In the genomic region with DNA sequence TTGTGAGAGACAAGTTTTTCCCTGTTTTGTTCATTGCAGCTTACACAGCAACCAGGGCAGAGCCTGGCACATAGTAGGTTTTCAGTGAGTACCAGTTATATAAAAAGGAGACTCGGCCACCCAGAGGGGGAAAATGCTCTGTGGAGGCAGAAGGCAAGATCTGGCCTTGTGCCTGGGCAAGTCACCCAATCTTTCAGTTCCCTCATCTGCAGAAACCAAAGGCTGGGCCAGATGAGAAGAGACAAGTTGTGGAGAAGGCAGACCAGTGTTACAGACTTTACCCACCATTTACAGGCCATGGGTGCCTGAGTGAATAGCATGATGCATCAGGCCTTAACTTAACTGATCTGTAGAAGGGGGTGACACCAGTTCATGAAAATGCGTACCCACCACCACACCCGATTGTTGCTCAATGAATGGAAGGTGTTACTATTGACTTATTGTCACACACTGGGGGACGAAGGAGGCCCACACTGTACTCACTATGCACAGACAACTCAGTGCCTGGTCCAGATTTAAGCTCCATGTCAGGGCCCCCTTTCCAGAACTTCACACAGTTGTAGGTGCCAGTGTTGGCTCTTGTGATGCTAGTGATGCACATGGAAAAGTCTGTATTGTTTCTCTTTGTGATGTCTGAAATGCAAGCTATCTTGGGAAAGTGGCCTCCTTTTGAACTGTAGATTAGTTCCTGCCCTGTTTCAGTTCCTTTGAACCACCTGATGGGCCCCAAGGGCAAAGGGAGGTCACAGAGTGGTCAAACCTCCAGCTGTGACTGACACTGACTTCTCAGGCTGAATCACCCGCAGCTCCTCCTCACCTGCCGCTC, we compare ENCODE assay signal across 14 cellular contexts.
A peak's percentile ranks its signal among the peaks of the same experiment; 100 is the strongest.
DNase-seq lines count a peak whose midpoint lies in the region; ATAC-seq and TF ChIP-seq lines count a peak whose summit lies in the region.
"Had no signal": no experiment of that assay in that cellular context is flagged by ENCODE, and none has a peak within 500 bp of the region (broad histone marks: within the 10 kb centered on the region; RNA-seq: fewer than 3 reads in every experiment).

No MANE protein-coding gene starts in this region.

- BruUV-seq in MCF 10A (replicated peaks; lab: Mats Ljungman, UMichigan): no TSS peak
- BruUV-seq in mammary epithelial cell (replicated peaks; lab: Mats Ljungman, UMichigan): no TSS peak

- H3K9ac ChIP-seq in mammary epithelial cell (ENCODE audit: insufficient read depth, low read length): no peak overlapping the region

- H3K36me3 ChIP-seq in breast epithelium (no peaks in the 10 kb centered on the region), mammary epithelial cell (ENCODE audit: insufficient read depth, low read length) (no peaks in the 10 kb centered on the region)

- DNase-seq in MCF 10A (ENCODE audit: unreplicated experiment) (peak; percentile 14), breast epithelium (ENCODE audit: low spot score in 2 of 2) (no peak), HPDE6-E6E7 (ENCODE audit: extremely low spot score) (peak; percentile 54), mammary epithelial cell (peak; percentile 80)
- no peak for DNase-seq in activated CD4-positive, CD25-positive, alpha-beta regulatory T cell (lab: John Stamatoyannopoulos, UW)
- DNase-seq: activated effector memory CD4-positive, alpha-beta T cell treated with anti-CD3 and anti-CD28 coated beads, Interleukin-2, amount 50 U/mL, for 16 hours; Kasumi-1; left cardiac atrium; naive thymus-derived CD8-positive, alpha-beta T cell; NK-92 treated with Interleukin-12 subunit alpha and Interleukin-12 subunit beta, amount 100 ng/mL, for 24 hours; retina had no signal

- ATAC-seq in GM21737 (IDR thresholded peaks at IDR 0.05; ENCODE audit: unreplicated experiment) (no peak), GM21529 (IDR thresholded peaks at IDR 0.05; ENCODE audit: unreplicated experiment) (no peak), GM18858 (IDR thresholded peaks at IDR 0.05; ENCODE audit: unreplicated experiment) (no peak)
- ATAC-seq: left cardiac atrium; naive thymus-derived CD8-positive, alpha-beta T cell had no signal

- H3K9me3 ChIP-seq in breast epithelium (no peaks in the 10 kb centered on the region), mammary epithelial cell (replicated peaks; ENCODE audit: insufficient read depth, low read length) (no peaks in the 10 kb centered on the region)

- H3K4me1 ChIP-seq in breast epithelium (no peaks in the 10 kb centered on the region), mammary epithelial cell (ENCODE audit: insufficient read depth, low read length) (peaks cover 43% of the 10 kb centered on the region)

- H3K36me3 Mint-ChIP-seq in MCF 10A (ENCODE audit: insufficient read depth, unreplicated experiment): no peaks in the 10 kb centered on the region

- intact Hi-C loops in MCF 10A (cut with micrococcal nuclease) (no loop called here), breast epithelium (cut with DNase I; ENCODE audit: low total_unique reads) (no loop called here), mammary epithelial cell (cut with micrococcal nuclease) (no loop called here)

- H3K27me3 ChIP-seq in breast epithelium (no peaks in the 10 kb centered on the region), mammary epithelial cell (ENCODE audit: insufficient read depth, low read length) (no peaks in the 10 kb centered on the region)

- POLR2A ChIA-PET in MCF 10A (lab: Yijun Ruan, JAX): interaction anchor here (0.6 to 0.8 kb wide), 2 partner anchors 381 to 803 kb away, joined by 3 to 4 read pairs; no protein-coding TSS in a partner anchor

- dilution Hi-C loops in mammary epithelial cell (cut with HindIII; ENCODE audit: low sequenced_read_pairs): no loop called here

- no peaks in the 10 kb centered on the region for H3K27me3 Mint-ChIP-seq in MCF 10A (ENCODE audit: insufficient read depth, unreplicated experiment)
- H3K27me3 Mint-ChIP-seq: naive thymus-derived CD8-positive, alpha-beta T cell had no signal

- H3K4me3 Mint-ChIP-seq in MCF 10A (ENCODE audit: unreplicated experiment): no peak overlapping the region
- H3K4me3 Mint-ChIP-seq: naive thymus-derived CD8-positive, alpha-beta T cell had no signal

- H3K27ac Mint-ChIP-seq in MCF 10A (ENCODE audit: low read depth, unreplicated experiment): no peak overlapping the region

- 76% methylated on average over 5 of the region's 6 CpGs for WGBS in mammary epithelial cell (ENCODE audit: low coverage, missing lambda C conversion rate)

- H3K27ac ChIP-seq in breast epithelium (no peak overlapping the region), mammary epithelial cell (ENCODE audit: insufficient read depth, low read depth, low read length) (no peak overlapping the region)

- no peak overlapping the region for H3K4me3 ChIP-seq in breast epithelium
- H3K4me3 ChIP-seq in mammary epithelial cell (replicated peaks in 1 of 3; ENCODE audit: insufficient read depth in 1 of 3, low read depth in 2 of 3, low read length in 3 of 3): no peak overlapping the region

- H3K4me1 Mint-ChIP-seq in MCF 10A (ENCODE audit: insufficient read depth, unreplicated experiment): peaks cover 22% of the 10 kb centered on the region

- no peak overlapping the region for H3K4me2 ChIP-seq in mammary epithelial cell (ENCODE audit: insufficient read depth, low read depth, low read length)

- no peaks in the 10 kb centered on the region for H4K20me1 ChIP-seq in mammary epithelial cell (ENCODE audit: insufficient read depth, low read length)

- CTCF ChIA-PET in MCF 10A (lab: Yijun Ruan, JAX): interaction anchor here (1.1 to 1.6 kb wide), 4 partner anchors 12 to 217 kb away, joined by 3 to 13 read pairs (median 4); no protein-coding TSS in a partner anchor
- CTCF ChIA-PET in mammary epithelial cell (lab: Charles Lee; ENCODE audit: low non-redundant PET): no interaction called here

- no peak for TF ChIP-seq POLR2A in breast epithelium (IDR thresholded peaks at IDR 0.05)

- peak overlapping the region; percentile 44 for H2AFZ ChIP-seq in mammary epithelial cell (ENCODE audit: low read depth, low read length)

- in situ Hi-C loops in mammary epithelial cell (cut with MboI; ENCODE audit: low sequenced_read_pairs in 2 of 2): no loop called here

- H3K9me3 Mint-ChIP-seq in MCF 10A (ENCODE audit: unreplicated experiment): no peaks in the 10 kb centered on the region

- H3K79me2 ChIP-seq in mammary epithelial cell (ENCODE audit: insufficient read depth, low read length): no peaks in the 10 kb centered on the region

- no peak for TF ChIP-seq CTCF in MCF 10A (IDR thresholded peaks at IDR 0.05; ENCODE audit: unreplicated experiment)
- TF ChIP-seq CTCF in breast epithelium (IDR thresholded peaks at IDR 0.05): no peak
- no peak for TF ChIP-seq CTCF in mammary epithelial cell (conservative IDR thresholded peaks at IDR 0.05 in 1 of 2, IDR thresholded peaks at IDR 0.05 in 1 of 2; ENCODE audit: extremely low read depth in 1 of 2, insufficient read depth in 1 of 2, low read depth in 1 of 2, low read length in 2 of 2)

Comparison
In these comparisons a context has a peak if more than half of its experiments do, and no peak if none do; other contexts are left out.
1. DNase-seq: peak in MCF 10A (single experiment), HPDE6-E6E7 (single experiment) and mammary epithelial cell (single experiment); none in breast epithelium (0 of 2) and activated CD4-positive, CD25-positive, alpha-beta regulatory T cell (0 of 4).